In genomic region chr1:219834247-219834917, GRCh38 we compare ENCODE assay signal across 20 cellular contexts.
A peak's percentile ranks its signal among the peaks of the same experiment; 100 is the strongest.
DNase-seq lines count a peak whose midpoint lies in the region; TF ChIP-seq lines count a peak whose summit lies in the region.
"Had no signal": no experiment of that assay in that cellular context is flagged by ENCODE, and none has a peak within 500 bp of the region (broad histone marks: within the 10 kb centered on the region; RNA-seq: fewer than 3 reads in every experiment).

No MANE protein-coding gene starts in this region.

- H4K5ac ChIP-seq in H9 (ENCODE audit: insufficient read length, low read depth, low read length) = no peak overlapping the region

- no CpG with 5 or more reads among the region's 9 CpGs for WGBS in H9 (ENCODE audit: extremely low coverage, insufficient read length, low lambda C conversion rate)
- WGBS in endodermal cell (ENCODE audit: insufficient coverage in 1 of 2, insufficient read length in 1 of 2), 2 experiments = 52 to 59% methylated on average over 7 to 9 of the region's 9 CpGs
- WGBS in trophoblast cell (ENCODE audit: extremely low coverage, insufficient coverage, insufficient read length) = no CpG with 5 or more reads among the region's 9 CpGs

- H4K91ac ChIP-seq in H9 (ENCODE audit: insufficient read length, low read depth, low read length) (no peak overlapping the region), trophoblast cell (ENCODE audit: low read depth, low read length) (no peak overlapping the region)

- H3K36me3 ChIP-seq in endodermal cell (ENCODE audit: control insufficient read depth, insufficient read depth, low read length) (no peaks in the 10 kb centered on the region), trophoblast cell (ENCODE audit: control insufficient read depth in 1 of 2, insufficient read depth in 2 of 2, low read length in 2 of 2) (no peaks in the 10 kb centered on the region)
- H3K36me3 ChIP-seq: BLaER1 treated with 17β-estradiol and CSF1 and Interleukin-3, amounts not matched to agents 10 nM and 100 nM; Peyer's patch had no signal

- peak overlapping the region; percentile 21 for H3T11ph ChIP-seq in H9 (ENCODE audit: low read length)

- H3K4me1 ChIP-seq in H9 (ENCODE audit: insufficient read depth, low read length) = peaks cover 5% of the 10 kb centered on the region; the same call in 1 of the 2 replicates
- no peaks in the 10 kb centered on the region for H3K4me1 ChIP-seq in endodermal cell (ENCODE audit: control insufficient read depth, insufficient read depth, low read length)
- H3K4me1 ChIP-seq in trophoblast cell (ENCODE audit: control insufficient read depth in 1 of 2, insufficient read depth in 2 of 2, low read length in 2 of 2) = peaks cover 0 to 2% of the 10 kb centered on the region in 2 experiments
- H3K4me1 ChIP-seq: Peyer's patch had no signal

- peak overlapping the region; percentile 85; the same call in 1 of the 2 replicates for H3K14ac ChIP-seq in H9 (ENCODE audit: insufficient read depth, low read length)
- H3K14ac ChIP-seq in trophoblast cell (ENCODE audit: low read length) = no peak overlapping the region

- peak overlapping the region; percentile 41 for H3K9ac ChIP-seq in H9 (ENCODE audit: extremely low read depth, insufficient read length, low read length)
- no peak overlapping the region for H3K9ac ChIP-seq in endodermal cell (ENCODE audit: extremely low read depth, low read length, poor library complexity, severe bottlenecking)
- no peak overlapping the region for H3K9ac ChIP-seq in trophoblast cell (ENCODE audit: low read length)
- H3K9ac ChIP-seq: BLaER1 treated with 17β-estradiol and CSF1 and Interleukin-3, amounts not matched to agents 10 nM and 100 nM had no signal

- H3K4me2 ChIP-seq in H9 (ENCODE audit: insufficient read depth, insufficient read length, low read length) (peak overlapping the region; percentile 72), trophoblast cell (ENCODE audit: low read length) (no peak overlapping the region)
- H3K4me2 ChIP-seq: BLaER1 treated with 17β-estradiol and CSF1 and Interleukin-3, amounts not matched to agents 10 nM and 100 nM had no signal

- peak overlapping the region; percentile 95 for H3K27ac ChIP-seq in H9 (ENCODE audit: insufficient read length, low read depth, low read length)
- H3K27ac ChIP-seq in endodermal cell (ENCODE audit: low read depth, low read length) = no peak overlapping the region
- H3K27ac ChIP-seq in trophoblast cell (ENCODE audit: low read depth, low read length) = no peak overlapping the region
- H3K27ac ChIP-seq: BLaER1 treated with 17β-estradiol and CSF1 and Interleukin-3, amounts not matched to agents 10 nM and 100 nM; Peyer's patch had no signal

- H4K20me1 ChIP-seq in H9 (ENCODE audit: control insufficient read depth, insufficient read depth, insufficient read length) = no peaks in the 10 kb centered on the region
- H4K20me1 ChIP-seq: BLaER1 treated with 17β-estradiol and CSF1 and Interleukin-3, amounts not matched to agents 10 nM and 100 nM had no signal

- H3K9me3 Mint-ChIP-seq in H9 (peaks cover 3 to 7% of the 10 kb centered on the region in 2 experiments; a peak in 4 of 5 replicates), endodermal cell (no peaks in the 10 kb centered on the region)
- H3K9me3 Mint-ChIP-seq: CD8-positive, alpha-beta T cell had no signal

- no peaks in the 10 kb centered on the region for H3K27me3 ChIP-seq in H9 (ENCODE audit: insufficient read depth, low read length)
- peaks cover 49% of the 10 kb centered on the region for H3K27me3 ChIP-seq in endodermal cell (ENCODE audit: control insufficient read depth, insufficient read depth, low read length, poor library complexity, severe bottlenecking)
- H3K27me3 ChIP-seq in trophoblast cell (ENCODE audit: insufficient read depth, low read length) = no peaks in the 10 kb centered on the region
- H3K27me3 ChIP-seq: BLaER1 treated with 17β-estradiol and CSF1 and Interleukin-3, amounts not matched to agents 10 nM and 100 nM; Peyer's patch had no signal

- H2BK120ac ChIP-seq in H9 (ENCODE audit: low read depth, low read length, poor library complexity, severe bottlenecking) (peak overlapping the region; percentile 90), trophoblast cell (ENCODE audit: insufficient read depth, low read length, poor library complexity) (no peak overlapping the region)

- no peak overlapping the region for H4K12ac ChIP-seq in trophoblast cell (ENCODE audit: low read depth, low read length)

- TF ChIP-seq CTCF in H9 (conservative IDR thresholded peaks at IDR 0.05) (no peak), endodermal cell (conservative IDR thresholded peaks at IDR 0.05) (no peak)

- H3K56ac ChIP-seq in H9 (ENCODE audit: insufficient read length, low read depth, low read length) = no peak overlapping the region

- H2BK5ac ChIP-seq in H9 (ENCODE audit: insufficient read length, low read length) = no peak overlapping the region
- no peak overlapping the region for H2BK5ac ChIP-seq in trophoblast cell (ENCODE audit: low read depth, low read length, poor library complexity)

- no peaks in the 10 kb centered on the region for H3K79me2 ChIP-seq in H9 (ENCODE audit: insufficient read depth, low read length)
- H3K79me2 ChIP-seq in trophoblast cell (ENCODE audit: control insufficient read depth, insufficient read depth, low read length, poor library complexity) = no peaks in the 10 kb centered on the region

- peaks cover 50 to 53% of the 10 kb centered on the region in 2 experiments for H3K4me1 Mint-ChIP-seq in H9
- H3K4me1 Mint-ChIP-seq in endodermal cell = peaks cover 23% of the 10 kb centered on the region

- H2BK12ac ChIP-seq in H9 (ENCODE audit: insufficient read length, low read depth, low read length) (no peak overlapping the region), trophoblast cell (ENCODE audit: low read length) (no peak overlapping the region)

- H3K4me3 ChIP-seq in endodermal cell (ENCODE audit: low read length) (no peak overlapping the region), trophoblast cell (ENCODE audit: low read depth, low read length) (no peak overlapping the region)
- H3K4me3 ChIP-seq: BLaER1 treated with 17β-estradiol and CSF1 and Interleukin-3, amounts not matched to agents 10 nM and 100 nM; Peyer's patch had no signal

- H2AFZ ChIP-seq in H9 (ENCODE audit: low read length) = no peak overlapping the region
- no peak overlapping the region for H2AFZ ChIP-seq in trophoblast cell (ENCODE audit: insufficient read depth, low read length, poor library complexity)

- peak overlapping the region; percentile 37 to 53; a peak in 3 of 5 replicates for H3K4me3 Mint-ChIP-seq in H9
- no peak overlapping the region for H3K4me3 Mint-ChIP-seq in endodermal cell
- H3K4me3 Mint-ChIP-seq: CD8-positive, alpha-beta T cell; HFFc6 had no signal

- no peak overlapping the region for H3K23ac ChIP-seq in H9 (ENCODE audit: insufficient read length, low read depth, low read length)
- no peak overlapping the region for H3K23ac ChIP-seq in trophoblast cell (ENCODE audit: low read length)

- peaks cover 10% of the 10 kb centered on the region for H3K27me3 Mint-ChIP-seq in H9 (ENCODE audit: low read depth)
- peaks cover 73% of the 10 kb centered on the region for H3K27me3 Mint-ChIP-seq in endodermal cell (ENCODE audit: insufficient read depth)

- H4K8ac ChIP-seq in H9 (replicated peaks; ENCODE audit: insufficient read length, low read depth, low read length) = no peak overlapping the region
- H4K8ac ChIP-seq in trophoblast cell (ENCODE audit: low read depth, low read length) = no peak overlapping the region

- peak overlapping the region; percentile 86 for H3K18ac ChIP-seq in H9 (ENCODE audit: insufficient read length, low read depth, low read length)
- no peak overlapping the region for H3K18ac ChIP-seq in trophoblast cell (ENCODE audit: low read length)

- no peak overlapping the region for H2BK15ac ChIP-seq in H9 (ENCODE audit: low read depth, low read length)

- H2AK5ac ChIP-seq in H9 (ENCODE audit: insufficient read length, low read length) (no peak overlapping the region), trophoblast cell (ENCODE audit: low read length) (no peak overlapping the region)

- H2BK20ac ChIP-seq in H9 (ENCODE audit: low read depth, low read length, poor library complexity, severe bottlenecking) = no peak overlapping the region

- H3K79me1 ChIP-seq in H9 (ENCODE audit: insufficient read depth, low read depth, low read length, poor library complexity, severe bottlenecking) = no peaks in the 10 kb centered on the region
- no peaks in the 10 kb centered on the region for H3K79me1 ChIP-seq in trophoblast cell (ENCODE audit: low read length)

- H3K23me2 ChIP-seq in H9 (ENCODE audit: insufficient read length, low read depth, low read length, poor library complexity, severe bottlenecking) = no peaks in the 10 kb centered on the region

- H3K27ac Mint-ChIP-seq in H9 = peak overlapping the region; percentile 92 to 98 (median 98)
- H3K27ac Mint-ChIP-seq in endodermal cell = no peak overlapping the region
- H3K27ac Mint-ChIP-seq: CD8-positive, alpha-beta T cell; HFFc6 had no signal

- no peaks in the 10 kb centered on the region for H3K9me3 ChIP-seq in H9 (ENCODE audit: control insufficient read depth, low read depth, low read length)
- H3K9me3 ChIP-seq in endodermal cell (ENCODE audit: control insufficient read depth, low read length) = no peaks in the 10 kb centered on the region
- H3K9me3 ChIP-seq in trophoblast cell (ENCODE audit: insufficient read depth, low read depth, low read length) = no peaks in the 10 kb centered on the region
- H3K9me3 ChIP-seq: BLaER1 treated with 17β-estradiol and CSF1 and Interleukin-3, amounts not matched to agents 10 nM and 100 nM; Peyer's patch had no signal

- H3K4ac ChIP-seq in H9 (ENCODE audit: low read depth, low read length) = no peak overlapping the region; the same call in 1 of the 2 replicates
- H3K4ac ChIP-seq in trophoblast cell (ENCODE audit: low read depth, low read length) = no peak overlapping the region

- DNase-seq in ELF-1 (ENCODE audit: low read depth, low spot score) (peak; percentile 72), H9 (peak; percentile 82), NCI-H526 (lab: John Stamatoyannopoulos, UW) (peak; percentile 79 to 83), endodermal cell (peak; percentile 72), trophoblast cell (no peak), SK-N-DZ (ENCODE audit: low spot score) (no peak), NCI-H1105 treated with DMSO at 0.1 percent for 48 hours (lab: John Stamatoyannopoulos, UW) (no peak), DMS79 (lab: John Stamatoyannopoulos, UW) (no peak)
- DNase-seq: CD8-positive, alpha-beta T cell; DMS79 treated with DMSO at 0.1 percent for 48 hours; HFFc6; Kasumi-1; MM.1S; NCI-H1092 treated with DMSO at 0.1 percent for 48 hours; NCI-H1694 treated with DMSO at 0.1 percent for 48 hours; NCI-H446 treated with DMSO at 0.1 percent for 48 hours; Peyer's patch; SW 1271; T-helper 2 cell had no signal

- peaks cover 0 to 6% (median 0%) of the 10 kb centered on the region in 3 experiments; a peak in 2 of 7 replicates for H3K36me3 Mint-ChIP-seq in H9 (ENCODE audit: insufficient read depth in 1 of 3, low read depth in 3 of 3)
- no peaks in the 10 kb centered on the region for H3K36me3 Mint-ChIP-seq in endodermal cell (ENCODE audit: low read depth)
- H3K36me3 Mint-ChIP-seq: CD8-positive, alpha-beta T cell had no signal

Comparison
In these comparisons a context has a peak if more than half of its experiments do, and no peak if none do; other contexts are left out.
1. DNase-seq: peak in ELF-1 (single experiment), H9 (single experiment), NCI-H526 (2 of 2) and endodermal cell (single experiment); none in trophoblast cell (0 of 2), SK-N-DZ (single experiment), NCI-H1105 treated with DMSO at 0.1 percent for 48 hours (single experiment) and DMS79 (single experiment).